Comparison of ENCODE assay signal across 1 cellular context in genomic region chr13:55566779-55567178, GRCh38.
A peak's percentile ranks its signal among the peaks of the same experiment; 100 is the strongest.
TF ChIP-seq lines count a peak whose summit lies in the region.

No MANE protein-coding gene starts in this region.

TF ChIP-seq in H1, 55 proteins besides CTCF, POLR2A, EP300 and RAD21:
- TF ChIP-seq JUND (IDR thresholded peaks at IDR 0.05; ENCODE audit: low read length) (no peak), ATF2 (IDR thresholded peaks at IDR 0.05; ENCODE audit: low read length) (0 out of 2 replicates have a peak, but pooled peaks have one; percentile 42), POLR2AphosphoS5 (IDR thresholded peaks at IDR 0.05; ENCODE audit: low read depth, low read length) (peak; percentile 91), YY1 (IDR thresholded peaks at IDR 0.05; ENCODE audit: low read depth, low read length) (no peak), TBP (IDR thresholded peaks at IDR 0.05; ENCODE audit: low read depth, low read length) (0 out of 2 replicates have a peak, but pooled peaks have one; percentile 16), BCL11A (IDR thresholded peaks at IDR 0.05; ENCODE audit: low read depth in 2 of 2, low read length in 2 of 2) (no peak)
